ENCODE assay signal across 28 cellular contexts in genomic region chr12:62657363-62657632, GRCh38.
DNase-seq lines count a peak whose midpoint lies in the region; ATAC-seq and TF ChIP-seq lines count a peak whose summit lies in the region.
"Had no signal": no experiment of that assay in that cellular context is flagged by ENCODE, and none has a peak within 500 bp of the region (broad histone marks: within the 10 kb centered on the region; RNA-seq: fewer than 3 reads in every experiment).

No MANE protein-coding gene starts in this region.

- peaks cover 89% of the 10 kb centered on the region for H3K4me1 Mint-ChIP-seq in GM23338

- no peaks in the 10 kb centered on the region for H3K9me2 ChIP-seq in GM23338 (ENCODE audit: insufficient read depth)

- no peaks in the 10 kb centered on the region for H3K9me3 ChIP-seq in adipocyte (ENCODE audit: control insufficient read depth, low read length)
- no peaks in the 10 kb centered on the region for H3K9me3 ChIP-seq in osteoblast (ENCODE audit: low read depth, low read length)
- H3K9me3 ChIP-seq: colonic mucosa, esophagus muscularis mucosa, tibial nerve had no signal

- DNase-seq in GM23338 (ENCODE audit: low spot score): no peak
- peak; percentile 33 for DNase-seq in adipocyte (ENCODE audit: low read depth)
- DNase-seq in foreskin melanocyte: peak; percentile 37
- DNase-seq in osteoblast (ENCODE audit: insufficient read length, low spot score, missing footprints): no peak
- no peak for DNase-seq in NCI-H146 (lab: John Stamatoyannopoulos, UW)
- DNase-seq: ACHN; activated CD4-positive, alpha-beta T cell treated with anti-CD3 and anti-CD28 coated beads, Interleukin-2, amount 10 ng/mL, durations not matched to agents 7 days and 5 days; activated naive CD4-positive, alpha-beta T cell; activated T-cell treated with anti-CD3 and anti-CD28 coated beads, Interleukin-2, amount 50 U/mL, for 48 hours; colonic mucosa; GDM1; immature natural killer cell; NCI-H1092 treated with DMSO at 0.1 percent for 48 hours; NCI-H2081 treated with DMSO at 0.1 percent for 48 hours; NCI-H226; occipital lobe; SHP77 treated with DMSO at 0.1 percent for 48 hours; small intestine; stimulated activated CD4-positive, alpha-beta T cell treated with anti-CD3 and anti-CD28 coated beads, Interleukin-2, amount 100 ng/mL, for 24 hours; WERI-Rb-1 had no signal

- H3K27me3 Mint-ChIP-seq in GM23338 (ENCODE audit: insufficient read depth, low read depth, poor library complexity): peaks cover 47% of the 10 kb centered on the region

- H3K36me3 Mint-ChIP-seq in GM23338 (ENCODE audit: low read depth): peaks cover 33% of the 10 kb centered on the region

- H3K36me3 ChIP-seq in GM23338 (ENCODE audit: insufficient read depth) (no peaks in the 10 kb centered on the region), adipocyte (ENCODE audit: control insufficient read depth, insufficient read depth, low read length, severe bottlenecking) (no peaks in the 10 kb centered on the region), osteoblast (ENCODE audit: insufficient read depth, low read length) (no peaks in the 10 kb centered on the region)
- H3K36me3 ChIP-seq: BLaER1, colonic mucosa, esophagus muscularis mucosa, tibial nerve had no signal

- no peak overlapping the region for H2AFZ ChIP-seq in GM23338
- H2AFZ ChIP-seq in osteoblast (ENCODE audit: low read length): peak overlapping the region; percentile 27

- H3K27ac ChIP-seq in GM23338 (ENCODE audit: low read depth) (peak overlapping the region; percentile 77; the same call in 1 of the 2 replicates), osteoblast (ENCODE audit: low read depth, low read length) (no peak overlapping the region)
- H3K27ac ChIP-seq: BLaER1, colonic mucosa, esophagus muscularis mucosa, HL-60, tibial nerve, WERI-Rb-1 had no signal

- peaks cover 8% of the 10 kb centered on the region; the same call in 2 of the 3 replicates for H3K9me3 Mint-ChIP-seq in GM23338
- H3K9me3 Mint-ChIP-seq: activated CD4-positive, alpha-beta T cell treated with anti-CD3 and anti-CD28 coated beads, Interleukin-2, amount 10 ng/mL, durations not matched to agents 7 days and 5 days; immature natural killer cell had no signal

- H3K27ac Mint-ChIP-seq in GM23338: no peak overlapping the region
- H3K27ac Mint-ChIP-seq: activated CD4-positive, alpha-beta T cell treated with anti-CD3 and anti-CD28 coated beads, Interleukin-2, amount 10 ng/mL, durations not matched to agents 7 days and 5 days; immature natural killer cell had no signal

- H4K20me1 ChIP-seq in GM23338 (replicated peaks; ENCODE audit: insufficient read depth): no peaks in the 10 kb centered on the region
- no peaks in the 10 kb centered on the region for H4K20me1 ChIP-seq in osteoblast (ENCODE audit: insufficient read depth, low read length)
- H4K20me1 ChIP-seq: BLaER1 had no signal

- peak overlapping the region; percentile 24 for H3K4me2 ChIP-seq in GM23338
- no peak overlapping the region for H3K4me2 ChIP-seq in osteoblast (ENCODE audit: insufficient read depth, low read length)
- H3K4me2 ChIP-seq: BLaER1 had no signal

- ATAC-seq in GM23338 (no peak), HG03520 (IDR thresholded peaks at IDR 0.05; ENCODE audit: unreplicated experiment) (no peak), GM18909 (IDR thresholded peaks at IDR 0.05; ENCODE audit: poor library complexity, unreplicated experiment) (no peak)
- ATAC-seq: left lobe of liver, Panc1 had no signal

- peak overlapping the region; percentile 0 for H3K9ac ChIP-seq in adipocyte (ENCODE audit: low read length)
- H3K9ac ChIP-seq: BLaER1 had no signal

- H3K4me3 ChIP-seq in GM23338 (no peak overlapping the region), adipocyte (ENCODE audit: low read length) (no peak overlapping the region), osteoblast (ENCODE audit: insufficient read depth, low read length) (no peak overlapping the region)
- H3K4me3 ChIP-seq: BLaER1, colonic mucosa, esophagus muscularis mucosa, tibial nerve had no signal

- H3K4me1 ChIP-seq in GM23338 (ENCODE audit: insufficient read depth): peaks cover 74% of the 10 kb centered on the region
- H3K4me1 ChIP-seq in adipocyte (ENCODE audit: control insufficient read depth, insufficient read depth, low read length): peaks cover 35% of the 10 kb centered on the region
- H3K4me1 ChIP-seq in osteoblast (ENCODE audit: insufficient read depth, low read length): peaks cover 8% of the 10 kb centered on the region
- H3K4me1 ChIP-seq: colonic mucosa, esophagus muscularis mucosa had no signal

- H3K79me2 ChIP-seq in GM23338 (replicated peaks; ENCODE audit: insufficient read depth): no peaks in the 10 kb centered on the region
- no peaks in the 10 kb centered on the region for H3K79me2 ChIP-seq in osteoblast (ENCODE audit: insufficient read depth, low read length)

- peaks cover 17% of the 10 kb centered on the region for H3F3A ChIP-seq in GM23338 (replicated peaks; ENCODE audit: low read depth)

- peaks cover 12% of the 10 kb centered on the region; the same call in 1 of the 2 replicates for H3K27me3 ChIP-seq in GM23338 (ENCODE audit: insufficient read depth)
- H3K27me3 ChIP-seq in adipocyte (replicated peaks; ENCODE audit: control insufficient read depth, insufficient read depth, low read length): no peaks in the 10 kb centered on the region
- no peaks in the 10 kb centered on the region for H3K27me3 ChIP-seq in osteoblast (ENCODE audit: insufficient read depth, low read length)
- H3K27me3 ChIP-seq: BLaER1, colonic mucosa, esophagus muscularis mucosa, tibial nerve had no signal

- TF ChIP-seq CTCF in GM23338 (conservative IDR thresholded peaks at IDR 0.05; ENCODE audit: low read depth in 2 of 2): no peak
- no peak for TF ChIP-seq CTCF in osteoblast (IDR thresholded peaks at IDR 0.05; ENCODE audit: extremely low read depth, low read depth, low read length)

- peak overlapping the region; percentile 18; the same call in 1 of the 3 replicates for H3K4me3 Mint-ChIP-seq in GM23338
- H3K4me3 Mint-ChIP-seq: activated CD4-positive, alpha-beta T cell treated with anti-CD3 and anti-CD28 coated beads, Interleukin-2, amount 10 ng/mL, durations not matched to agents 7 days and 5 days; immature natural killer cell had no signal

TF ChIP-seq in GM23338, 12 proteins besides CTCF, POLR2A, EP300 and RAD21 (continues in another document):
- TF ChIP-seq STAT1 (IDR thresholded peaks at IDR 0.05; ENCODE audit: unreplicated experiment): no peak
- TF ChIP-seq REST (IDR thresholded peaks at IDR 0.05; ENCODE audit: unreplicated experiment): no peak
- TF ChIP-seq CREB1 (CRISPR knock-in tag; IDR thresholded peaks at IDR 0.05; ENCODE audit: low read depth): no peak
- TF ChIP-seq EZH2 (IDR thresholded peaks at IDR 0.05; ENCODE audit: low read depth, unreplicated experiment): no peak

Comparison
In these comparisons a context has a peak if more than half of its experiments do, and no peak if none do; other contexts are left out.
1. DNase-seq: peak in adipocyte (single experiment) and foreskin melanocyte (single experiment); none in GM23338 (single experiment), osteoblast (single experiment) and NCI-H146 (single experiment).